20 cellular contexts compared by ENCODE assay signal in the genomic region with DNA sequence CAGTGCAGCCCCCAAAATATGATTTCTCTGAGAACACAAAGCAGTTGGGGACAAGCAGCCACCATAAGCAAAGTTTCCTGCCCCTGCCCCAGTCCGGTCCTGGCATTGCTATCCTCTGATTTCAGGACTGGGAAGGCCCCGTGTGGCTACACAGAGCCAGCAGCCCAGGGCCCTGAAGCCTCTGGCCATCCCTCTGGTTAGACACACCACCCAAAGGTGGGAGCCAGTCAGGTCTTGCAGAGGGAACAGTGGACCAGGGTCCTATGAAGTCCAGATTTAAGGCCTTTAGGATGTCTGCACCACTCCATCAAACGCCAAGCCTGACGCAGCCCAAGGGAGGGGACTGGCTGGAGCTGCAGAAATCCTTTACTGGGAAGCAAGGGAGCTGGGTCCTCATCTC.
"Had no signal": no experiment of that assay in that cellular context is flagged by ENCODE, and none has a peak within 500 bp of the region (broad histone marks: within the 10 kb centered on the region; RNA-seq: fewer than 3 reads in every experiment).

No MANE protein-coding gene starts in this region.

- H2AFZ ChIP-seq: hepatocyte had no signal

- H3K27me3 ChIP-seq: colonic mucosa, hepatocyte, right lobe of liver, thyroid gland, upper lobe of left lung, uterus had no signal

- H3K9me3 Mint-ChIP-seq: naive thymus-derived CD4-positive, alpha-beta T cell; nephron progenitor cell; stimulated activated effector memory CD8-positive, alpha-beta T cell treated with anti-CD3 and anti-CD28 coated beads, Interleukin-12 subunit alpha, Interleukin-12 subunit beta, amount 100 ng/mL, for 72 hours; stimulated activated naive CD8-positive, alpha-beta T cell treated with anti-CD3 and anti-CD28 coated beads, Interleukin-15, amount 100 ng/mL, for 72 hours had no signal

- H3K9me3 ChIP-seq: colonic mucosa, psoas muscle, right lobe of liver, thyroid gland, upper lobe of left lung, uterus had no signal

- H3K4me3 ChIP-seq: colonic mucosa, hepatocyte, psoas muscle, right lobe of liver, thyroid gland, upper lobe of left lung, uterus had no signal

- H3K27ac ChIP-seq: colonic mucosa, hepatocyte, psoas muscle, right lobe of liver, thyroid gland, uterus had no signal

- H3K27ac Mint-ChIP-seq: nephron progenitor cell; stimulated activated effector memory CD8-positive, alpha-beta T cell treated with anti-CD3 and anti-CD28 coated beads, Interleukin-12 subunit alpha, Interleukin-12 subunit beta, amount 100 ng/mL, for 72 hours; stimulated activated naive CD8-positive, alpha-beta T cell treated with anti-CD3 and anti-CD28 coated beads, Interleukin-15, amount 100 ng/mL, for 72 hours had no signal

- H3K4me2 ChIP-seq: hepatocyte had no signal

- ATAC-seq: left lobe of liver; psoas muscle; stimulated activated effector memory CD8-positive, alpha-beta T cell treated with anti-CD3 and anti-CD28 coated beads, Interleukin-12 subunit alpha, Interleukin-12 subunit beta, amount 100 ng/mL, for 72 hours; stimulated activated naive CD8-positive, alpha-beta T cell treated with anti-CD3 and anti-CD28 coated beads, Interleukin-15, amount 100 ng/mL, for 72 hours had no signal

- H3K36me3 ChIP-seq: colonic mucosa, right lobe of liver, thyroid gland, upper lobe of left lung, uterus had no signal

- DNase-seq: colonic mucosa; dermis blood vessel endothelial cell; effector CD8-positive, alpha-beta T cell; foreskin melanocyte; kidney glomerular epithelial cell; mammary epithelial cell; naive thymus-derived CD4-positive, alpha-beta T cell; nephron progenitor cell; psoas muscle; retina; right lobe of liver; stimulated activated CD4-positive, alpha-beta T cell treated with anti-CD3 and anti-CD28 coated beads, Interleukin-4, amount 100 ng/mL, for 1 hour; stimulated activated CD8-positive, alpha-beta memory T cell treated with anti-CD3 and anti-CD28 coated beads, Interleukin-4, amount 100 ng/mL, for 48 hours; stimulated activated naive CD8-positive, alpha-beta T cell treated with anti-CD3 and anti-CD28 coated beads, Interleukin-15, amount 100 ng/mL, for 72 hours; thyroid gland; uterus had no signal

- H3K79me2 ChIP-seq: hepatocyte had no signal

- H3K4me1 ChIP-seq: colonic mucosa, psoas muscle, thyroid gland, uterus had no signal

- H3K4me3 Mint-ChIP-seq: naive thymus-derived CD4-positive, alpha-beta T cell; nephron progenitor cell; stimulated activated effector memory CD8-positive, alpha-beta T cell treated with anti-CD3 and anti-CD28 coated beads, Interleukin-12 subunit alpha, Interleukin-12 subunit beta, amount 100 ng/mL, for 72 hours; stimulated activated naive CD8-positive, alpha-beta T cell treated with anti-CD3 and anti-CD28 coated beads, Interleukin-15, amount 100 ng/mL, for 72 hours had no signal
